ENCODE assay signal across 27 cellular contexts in the genomic region with DNA sequence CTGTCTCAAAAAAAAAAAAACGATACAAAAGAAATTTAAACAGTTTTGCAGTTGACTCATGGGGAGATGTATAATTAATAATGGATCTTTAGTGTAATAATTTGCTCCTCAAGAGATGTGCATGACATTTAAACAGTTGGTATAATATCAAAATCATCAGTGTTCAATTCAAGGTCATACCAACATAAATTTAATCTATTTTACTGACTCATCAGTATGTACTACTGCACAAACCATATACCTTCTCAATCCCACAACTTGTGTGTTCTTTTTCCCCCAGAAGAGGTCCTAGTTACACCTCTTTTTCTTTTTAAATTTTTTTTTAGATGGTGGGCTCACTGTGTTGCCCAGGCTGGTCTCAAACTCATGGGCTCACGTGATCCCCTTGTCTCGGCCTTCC.
"Had no signal": no experiment of that assay in that cellular context is flagged by ENCODE, and none has a peak within 500 bp of the region (broad histone marks: within the 10 kb centered on the region; RNA-seq: fewer than 3 reads in every experiment).

No MANE protein-coding gene starts in this region.

- DNase-seq: stimulated activated CD4-positive, alpha-beta T cell treated with anti-CD3 and anti-CD28 coated beads, Interleukin-2, amount 100 ng/mL, for 48 hours; stimulated activated CD4-positive, alpha-beta T cell treated with anti-CD3 and anti-CD28 coated beads, Interleukin-4, amount 100 ng/mL, for 1 hour; stimulated activated CD4-positive, alpha-beta T cell treated with anti-CD3 and anti-CD28 coated beads, Interleukin-4, amount 100 ng/mL, for 24 hours; stimulated activated CD4-positive, alpha-beta T cell treated with anti-CD3 and anti-CD28 coated beads, Interleukin-4, amount 100 ng/mL, for 4 hours; stimulated activated CD8-positive, alpha-beta memory T cell treated with anti-CD3 and anti-CD28 coated beads, Interleukin-4, amount 100 ng/mL, for 48 hours; stimulated activated naive B cell treated with anti-CD40 and anti-IgM and Interleukin-4, amounts not matched to agents 10 μg/mL and 1 μg/mL and 100 μg/mL, for 72 hours; stimulated activated naive CD4-positive, alpha-beta T cell; stimulated activated naive CD4-positive, alpha-beta T cell treated with Interleukin-2 at 50 U/mL for 16 hours; stimulated activated naive CD8-positive, alpha-beta T cell treated with anti-CD3 and anti-CD28 coated beads, Interleukin-15, amount 100 ng/mL, for 72 hours; stimulated activated naive CD8-positive, alpha-beta T cell treated with anti-CD3 and anti-CD28 coated beads, Interleukin-15, Interleukin-2, amounts not matched to agents 100 U/mL and 50 U/mL, for 24 hours; stomach; substantia nigra; testis; thyroid gland; tibial artery; transverse colon; trophoblast cell; upper lobe of left lung; upper lobe of right lung; uterus had no signal

- H3K9me3 ChIP-seq: stomach, suprapubic skin, testis, thoracic aorta, thyroid gland, tibial artery, tibial nerve, transverse colon, upper lobe of left lung, upper lobe of right lung, uterus, vagina had no signal

- H3K27me3 ChIP-seq: stomach, suprapubic skin, testis, thyroid gland, tibial artery, tibial nerve, transverse colon, upper lobe of left lung, upper lobe of right lung, uterus, vagina had no signal

- H3K4me1 ChIP-seq: stomach, suprapubic skin, testis, thyroid gland, tibial artery, tibial nerve, transverse colon, upper lobe of left lung, upper lobe of right lung, uterus, vagina had no signal

- H3K4me3 ChIP-seq: stomach, suprapubic skin, testis, thoracic aorta, thyroid gland, tibial artery, tibial nerve, transverse colon, upper lobe of left lung, upper lobe of right lung, uterus, vagina had no signal

- H3K36me3 ChIP-seq: stomach, suprapubic skin, thoracic aorta, thyroid gland, tibial artery, tibial nerve, transverse colon, upper lobe of left lung, upper lobe of right lung, uterus, vagina had no signal

- FAIRE-seq: urothelium cell line had no signal

- H3K27ac ChIP-seq: stomach, suprapubic skin, testis, thoracic aorta, thyroid gland, tibial artery, tibial nerve, transverse colon, upper lobe of left lung, upper lobe of right lung, uterus, vagina had no signal

- ATAC-seq: stimulated activated effector memory CD8-positive, alpha-beta T cell treated with anti-CD3 and anti-CD28 coated beads, Interleukin-12 subunit alpha, Interleukin-12 subunit beta, amount 100 ng/mL, for 72 hours; stimulated activated memory B cell treated with anti-CD40 and anti-IgM and Interleukin-4, amounts not matched to agents 10 μg/mL and 1 μg/mL and 100 μg/mL, for 72 hours; stimulated activated naive B cell treated with anti-CD40 and anti-IgM and Interleukin-4, amounts not matched to agents 10 μg/mL and 1 μg/mL and 100 μg/mL, for 72 hours; stimulated activated naive CD8-positive, alpha-beta T cell treated with anti-CD3 and anti-CD28 coated beads, Interleukin-15, amount 100 ng/mL, for 72 hours; stimulated activated naive CD8-positive, alpha-beta T cell treated with anti-CD3 and anti-CD28 coated beads, Interleukin-15, Interleukin-2, amounts not matched to agents 100 U/mL and 50 U/mL, for 24 hours; upper lobe of right lung had no signal
